1 cellular context compared by ENCODE assay signal in the genomic region with DNA sequence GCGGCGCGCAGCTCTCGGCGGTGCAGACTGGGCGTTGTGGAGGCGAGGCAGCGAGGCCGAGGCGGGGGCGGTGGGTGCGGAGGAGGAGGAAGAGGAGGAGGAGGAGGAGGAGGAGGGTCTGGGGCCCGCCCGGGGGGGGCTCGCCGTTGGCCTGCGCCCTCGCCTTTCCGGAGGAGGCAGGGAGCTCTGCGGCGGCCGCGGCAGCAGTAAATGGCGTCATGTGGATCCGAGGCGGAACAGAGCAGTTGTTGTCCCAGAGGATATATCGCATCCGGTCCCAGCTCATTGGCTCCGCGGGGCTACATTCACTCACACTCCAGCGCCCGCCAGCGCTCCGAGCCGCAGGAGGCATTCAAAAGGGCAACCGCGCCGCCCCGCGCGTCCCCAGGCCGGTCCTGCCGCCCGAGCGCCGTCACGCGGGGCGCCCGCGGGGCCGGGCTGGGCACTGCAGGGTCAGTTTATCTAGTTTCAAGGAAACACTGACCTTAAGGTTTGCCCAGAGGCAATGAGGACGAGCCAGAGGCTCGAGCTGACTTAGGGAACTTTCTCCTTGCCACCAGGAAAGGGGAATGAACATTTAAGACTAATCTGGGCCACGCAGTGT.
TF ChIP-seq lines count a peak whose summit lies in the region.

Gene SPRY2, minus strand, starts transcription at position 29 of the 604 bp plus-strand sequence. CDS start 3,421 bp downstream, outside the sequence.

TF ChIP-seq in HEK293, 187 proteins besides CTCF, POLR2A, EP300 and RAD21 (continued from another document and continues in another):
- TF ChIP-seq, protein P1, sequence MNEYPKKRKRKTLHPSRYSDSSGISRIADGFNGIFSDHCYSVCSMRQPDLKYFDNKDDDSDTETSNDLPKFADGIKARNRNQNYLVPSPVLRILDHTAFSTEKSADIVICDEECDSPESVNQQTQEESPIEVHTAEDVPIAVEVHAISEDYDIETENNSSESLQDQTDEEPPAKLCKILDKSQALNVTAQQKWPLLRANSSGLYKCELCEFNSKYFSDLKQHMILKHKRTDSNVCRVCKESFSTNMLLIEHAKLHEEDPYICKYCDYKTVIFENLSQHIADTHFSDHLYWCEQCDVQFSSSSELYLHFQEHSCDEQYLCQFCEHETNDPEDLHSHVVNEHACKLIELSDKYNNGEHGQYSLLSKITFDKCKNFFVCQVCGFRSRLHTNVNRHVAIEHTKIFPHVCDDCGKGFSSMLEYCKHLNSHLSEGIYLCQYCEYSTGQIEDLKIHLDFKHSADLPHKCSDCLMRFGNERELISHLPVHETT (tag by site-specific recombination; IDR thresholded peaks at IDR 0.05), result no peak
- no peak for TF ChIP-seq ZBTB48 (tag by site-specific recombination; IDR thresholded peaks at IDR 0.05)
- TF ChIP-seq HOXC10 (CRISPR knock-in tag; IDR thresholded peaks at IDR 0.05), result no peak
- no peak for TF ChIP-seq ZFP41 (tag by site-specific recombination; IDR thresholded peaks at IDR 0.05; ENCODE audit: borderline replicate concordance)
- peak; percentile 59; the same call in 1 of the 2 replicates for TF ChIP-seq ZNF324 (tag by site-specific recombination; IDR thresholded peaks at IDR 0.05)
- peak; percentile 41; the same call in 1 of the 2 replicates for TF ChIP-seq ZNF394 (tag by site-specific recombination; IDR thresholded peaks at IDR 0.05; ENCODE audit: borderline replicate concordance)
- TF ChIP-seq ZNF600 (tag by site-specific recombination; IDR thresholded peaks at IDR 0.05), result peak; percentile 86
- no peak for TF ChIP-seq ZNF2 (tag by site-specific recombination; IDR thresholded peaks at IDR 0.05)
- no peak for TF ChIP-seq ZNF366 (tag by site-specific recombination; conservative IDR thresholded peaks at IDR 0.05)
- TF ChIP-seq, protein P2, sequence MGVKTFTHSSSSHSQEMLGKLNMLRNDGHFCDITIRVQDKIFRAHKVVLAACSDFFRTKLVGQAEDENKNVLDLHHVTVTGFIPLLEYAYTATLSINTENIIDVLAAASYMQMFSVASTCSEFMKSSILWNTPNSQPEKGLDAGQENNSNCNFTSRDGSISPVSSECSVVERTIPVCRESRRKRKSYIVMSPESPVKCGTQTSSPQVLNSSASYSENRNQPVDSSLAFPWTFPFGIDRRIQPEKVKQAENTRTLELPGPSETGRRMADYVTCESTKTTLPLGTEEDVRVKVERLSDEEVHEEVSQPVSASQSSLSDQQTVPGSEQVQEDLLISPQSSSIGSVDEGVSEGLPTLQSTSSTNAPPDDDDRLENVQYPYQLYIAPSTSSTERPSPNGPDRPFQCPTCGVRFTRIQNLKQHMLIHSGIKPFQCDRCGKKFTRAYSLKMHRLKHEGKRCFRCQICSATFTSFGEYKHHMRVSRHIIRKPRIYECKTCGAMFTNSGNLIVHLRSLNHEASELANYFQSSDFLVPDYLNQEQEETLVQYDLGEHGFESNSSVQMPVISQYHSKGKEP (tag by site-specific recombination; IDR thresholded peaks at IDR 0.05), result peak; percentile 78
- no peak for TF ChIP-seq ZNF791 (tag by site-specific recombination; IDR thresholded peaks at IDR 0.05)
- no peak for TF ChIP-seq ZNF747 (tag by site-specific recombination; IDR thresholded peaks at IDR 0.05)
- peak; percentile 6; the same call in 1 of the 2 replicates for TF ChIP-seq ZNF677 (tag by site-specific recombination; IDR thresholded peaks at IDR 0.05)
- no peak for TF ChIP-seq ZNF311 (tag by site-specific recombination; IDR thresholded peaks at IDR 0.05; ENCODE audit: borderline replicate concordance)
- TF ChIP-seq ZNF221 (tag by site-specific recombination; IDR thresholded peaks at IDR 0.05; ENCODE audit: borderline replicate concordance), result no peak
- no peak for TF ChIP-seq ZNF292 (tag by site-specific recombination; IDR thresholded peaks at IDR 0.05; ENCODE audit: borderline replicate concordance, low read depth)
- peak; percentile 37; the same call in 1 of the 2 replicates for TF ChIP-seq ZBTB21 (tag by site-specific recombination; IDR thresholded peaks at IDR 0.05)
- no peak for TF ChIP-seq ZNF37A (tag by site-specific recombination; IDR thresholded peaks at IDR 0.05)
- TF ChIP-seq ZFP37 (tag by site-specific recombination; IDR thresholded peaks at IDR 0.05), result no peak
- TF ChIP-seq ZNF530 (tag by site-specific recombination; IDR thresholded peaks at IDR 0.05; ENCODE audit: low read depth), result no peak
- no peak for TF ChIP-seq MYNN (tag by site-specific recombination; IDR thresholded peaks at IDR 0.05; ENCODE audit: borderline replicate concordance)
- TF ChIP-seq ZSCAN16 (tag by site-specific recombination; IDR thresholded peaks at IDR 0.05), result no peak
- no peak for TF ChIP-seq ZNF560 (tag by site-specific recombination; IDR thresholded peaks at IDR 0.05; ENCODE audit: borderline replicate concordance)
- no peak for TF ChIP-seq ZNF701 (tag by site-specific recombination; IDR thresholded peaks at IDR 0.05)
- TF ChIP-seq, protein P3, sequence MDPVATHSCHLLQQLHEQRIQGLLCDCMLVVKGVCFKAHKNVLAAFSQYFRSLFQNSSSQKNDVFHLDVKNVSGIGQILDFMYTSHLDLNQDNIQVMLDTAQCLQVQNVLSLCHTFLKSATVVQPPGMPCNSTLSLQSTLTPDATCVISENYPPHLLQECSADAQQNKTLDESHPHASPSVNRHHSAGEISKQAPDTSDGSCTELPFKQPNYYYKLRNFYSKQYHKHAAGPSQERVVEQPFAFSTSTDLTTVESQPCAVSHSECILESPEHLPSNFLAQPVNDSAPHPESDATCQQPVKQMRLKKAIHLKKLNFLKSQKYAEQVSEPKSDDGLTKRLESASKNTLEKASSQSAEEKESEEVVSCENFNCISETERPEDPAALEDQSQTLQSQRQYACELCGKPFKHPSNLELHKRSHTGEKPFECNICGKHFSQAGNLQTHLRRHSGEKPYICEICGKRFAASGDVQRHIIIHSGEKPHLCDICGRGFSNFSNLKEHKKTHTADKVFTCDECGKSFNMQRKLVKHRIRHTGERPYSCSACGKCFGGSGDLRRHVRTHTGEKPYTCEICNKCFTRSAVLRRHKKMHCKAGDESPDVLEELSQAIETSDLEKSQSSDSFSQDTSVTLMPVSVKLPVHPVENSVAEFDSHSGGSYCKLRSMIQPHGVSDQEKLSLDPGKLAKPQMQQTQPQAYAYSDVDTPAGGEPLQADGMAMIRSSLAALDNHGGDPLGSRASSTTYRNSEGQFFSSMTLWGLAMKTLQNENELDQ (tag by site-specific recombination; IDR thresholded peaks at IDR 0.05; ENCODE audit: low read depth), result no peak
- peak; percentile 37 for TF ChIP-seq YY1 (tag by site-specific recombination; IDR thresholded peaks at IDR 0.05)
- TF ChIP-seq ZNF521 (tag by site-specific recombination; IDR thresholded peaks at IDR 0.05), result no peak
- TF ChIP-seq, protein P4, sequence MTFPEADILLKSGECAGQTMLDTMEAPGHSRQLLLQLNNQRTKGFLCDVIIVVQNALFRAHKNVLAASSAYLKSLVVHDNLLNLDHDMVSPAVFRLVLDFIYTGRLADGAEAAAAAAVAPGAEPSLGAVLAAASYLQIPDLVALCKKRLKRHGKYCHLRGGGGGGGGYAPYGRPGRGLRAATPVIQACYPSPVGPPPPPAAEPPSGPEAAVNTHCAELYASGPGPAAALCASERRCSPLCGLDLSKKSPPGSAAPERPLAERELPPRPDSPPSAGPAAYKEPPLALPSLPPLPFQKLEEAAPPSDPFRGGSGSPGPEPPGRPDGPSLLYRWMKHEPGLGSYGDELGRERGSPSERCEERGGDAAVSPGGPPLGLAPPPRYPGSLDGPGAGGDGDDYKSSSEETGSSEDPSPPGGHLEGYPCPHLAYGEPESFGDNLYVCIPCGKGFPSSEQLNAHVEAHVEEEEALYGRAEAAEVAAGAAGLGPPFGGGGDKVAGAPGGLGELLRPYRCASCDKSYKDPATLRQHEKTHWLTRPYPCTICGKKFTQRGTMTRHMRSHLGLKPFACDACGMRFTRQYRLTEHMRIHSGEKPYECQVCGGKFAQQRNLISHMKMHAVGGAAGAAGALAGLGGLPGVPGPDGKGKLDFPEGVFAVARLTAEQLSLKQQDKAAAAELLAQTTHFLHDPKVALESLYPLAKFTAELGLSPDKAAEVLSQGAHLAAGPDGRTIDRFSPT (tag by site-specific recombination; IDR thresholded peaks at IDR 0.05), result peak; percentile 89
- TF ChIP-seq ZBTB7A (tag by site-specific recombination; IDR thresholded peaks at IDR 0.05; ENCODE audit: low read depth), result no peak
- peak; percentile 82 for TF ChIP-seq ZNF629 (tag by site-specific recombination; IDR thresholded peaks at IDR 0.05)
- TF ChIP-seq, protein P5, sequence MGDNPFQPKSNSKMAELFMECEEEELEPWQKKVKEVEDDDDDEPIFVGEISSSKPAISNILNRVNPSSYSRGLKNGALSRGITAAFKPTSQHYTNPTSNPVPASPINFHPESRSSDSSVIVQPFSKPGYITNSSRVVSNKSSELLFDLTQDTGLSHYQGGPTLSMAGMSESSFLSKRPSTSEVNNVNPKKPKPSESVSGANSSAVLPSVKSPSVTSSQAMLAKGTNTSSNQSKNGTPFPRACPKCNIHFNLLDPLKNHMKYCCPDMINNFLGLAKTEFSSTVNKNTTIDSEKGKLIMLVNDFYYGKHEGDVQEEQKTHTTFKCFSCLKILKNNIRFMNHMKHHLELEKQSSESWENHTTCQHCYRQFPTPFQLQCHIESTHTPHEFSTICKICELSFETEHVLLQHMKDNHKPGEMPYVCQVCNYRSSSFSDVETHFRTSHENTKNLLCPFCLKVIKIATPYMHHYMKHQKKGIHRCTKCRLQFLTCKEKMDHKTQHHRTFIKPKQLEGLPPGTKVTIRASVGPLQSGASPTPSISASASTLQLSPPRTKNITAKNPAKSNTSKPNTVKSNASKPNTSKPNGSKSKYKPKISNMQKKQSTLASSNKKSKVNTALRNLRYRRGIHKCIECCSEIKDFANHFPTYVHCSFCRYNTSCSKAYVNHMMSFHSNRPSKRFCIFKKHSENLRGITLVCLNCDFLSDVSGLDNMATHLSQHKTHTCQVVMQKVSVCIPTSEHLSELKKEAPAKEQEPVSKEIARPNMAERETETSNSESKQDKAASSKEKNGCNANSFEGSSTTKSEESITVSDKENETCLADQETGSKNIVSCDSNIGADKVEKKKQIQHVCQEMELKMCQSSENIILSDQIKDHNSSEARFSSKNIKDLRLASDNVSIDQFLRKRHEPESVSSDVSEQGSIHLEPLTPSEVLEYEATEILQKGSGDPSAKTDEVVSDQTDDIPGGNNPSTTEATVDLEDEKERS (tag by site-specific recombination; IDR thresholded peaks at IDR 0.05), result no peak
- TF ChIP-seq, protein P6, sequence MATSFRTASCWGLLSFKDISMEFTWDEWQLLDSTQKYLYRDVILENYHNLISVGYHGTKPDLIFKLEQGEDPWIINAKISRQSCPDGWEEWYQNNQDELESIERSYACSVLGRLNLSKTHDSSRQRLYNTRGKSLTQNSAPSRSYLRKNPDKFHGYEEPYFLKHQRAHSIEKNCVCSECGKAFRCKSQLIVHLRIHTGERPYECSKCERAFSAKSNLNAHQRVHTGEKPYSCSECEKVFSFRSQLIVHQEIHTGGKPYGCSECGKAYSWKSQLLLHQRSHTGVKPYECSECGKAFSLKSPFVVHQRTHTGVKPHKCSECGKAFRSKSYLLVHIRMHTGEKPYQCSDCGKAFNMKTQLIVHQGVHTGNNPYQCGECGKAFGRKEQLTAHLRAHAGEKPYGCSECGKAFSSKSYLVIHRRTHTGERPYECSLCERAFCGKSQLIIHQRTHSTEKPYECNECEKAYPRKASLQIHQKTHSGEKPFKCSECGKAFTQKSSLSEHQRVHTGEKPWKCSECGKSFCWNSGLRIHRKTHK (tag by site-specific recombination; IDR thresholded peaks at IDR 0.05), result no peak
- TF ChIP-seq ZNF248 (tag by site-specific recombination; IDR thresholded peaks at IDR 0.05), result no peak
- no peak for TF ChIP-seq ZNF354C (tag by site-specific recombination; IDR thresholded peaks at IDR 0.05; ENCODE audit: borderline replicate concordance, low read depth)
- no peak for TF ChIP-seq PRDM2 (tag by site-specific recombination; IDR thresholded peaks at IDR 0.05; ENCODE audit: borderline replicate concordance)
- TF ChIP-seq EGR2 (tag by site-specific recombination; IDR thresholded peaks at IDR 0.05; ENCODE audit: low read depth), result peak; percentile 93
- no peak for TF ChIP-seq ZNF514 (tag by site-specific recombination; IDR thresholded peaks at IDR 0.05)
- TF ChIP-seq ZNF792 (tag by site-specific recombination; IDR thresholded peaks at IDR 0.05), result no peak
- no peak for TF ChIP-seq ZNF558 (tag by site-specific recombination; IDR thresholded peaks at IDR 0.05)
- TF ChIP-seq SCRT2 (tag by site-specific recombination; IDR thresholded peaks at IDR 0.05), result no peak
